Comparison of ENCODE assay signal across 20 cellular contexts in genomic region chr13:112063309-112063626, GRCh38. TPM values are rescaled to one million over a fixed set of nuclear protein-coding genes. Genes with fewer than 3 reads are reported as not detected.
DNase-seq lines count a peak whose midpoint lies in the region; ATAC-seq, FAIRE-seq and TF ChIP-seq lines count a peak whose summit lies in the region.
"Had no signal": no experiment of that assay in that cellular context is flagged by ENCODE, and none has a peak within 500 bp of the region (broad histone marks: within the 10 kb centered on the region; RNA-seq: fewer than 3 reads in every experiment).

No MANE protein-coding gene starts in this region.

- H3K27me3 ChIP-seq in astrocyte (ENCODE audit: insufficient read depth, low read length) (peaks cover 68% of the 10 kb centered on the region), SK-N-SH (ENCODE audit: insufficient read depth) (peaks cover 78% of the 10 kb centered on the region)
- H3K27me3 ChIP-seq: ascending aorta had no signal

- H3K4me3 ChIP-seq in astrocyte (ENCODE audit: insufficient read depth, low read depth, low read length) (no peak overlapping the region), SK-N-SH (ENCODE audit: low read depth in 2 of 2, low read length in 1 of 2) (no peak overlapping the region)
- H3K4me3 ChIP-seq: right lobe of liver, SK-N-MC had no signal

- H3K36me3 Mint-ChIP-seq in natural killer cell treated with Interleukin-12 subunit alpha and Interleukin-12 subunit beta and Interleukin-15 and Interleukin-18, amount 100 ng/mL, for 72 hours = peaks cover 11% of the 10 kb centered on the region
- H3K36me3 Mint-ChIP-seq in natural killer cell (peaks cover 21% of the 10 kb centered on the region), astrocyte (ENCODE audit: low read depth, unreplicated experiment) (no peaks in the 10 kb centered on the region), mesothelial cell of epicardium (peaks cover 2% of the 10 kb centered on the region)

- H3K79me2 ChIP-seq in astrocyte (ENCODE audit: insufficient read depth, low read length) (no peaks in the 10 kb centered on the region), SK-N-SH (ENCODE audit: insufficient read depth) (no peaks in the 10 kb centered on the region)

- CTCF ChIA-PET in SK-N-SH (lab: Yijun Ruan, JAX) = interaction anchor here (0.8 to 2.0 kb wide), 2 partner anchors 100 to 380 kb away, joined by 3 to 9 read pairs; no protein-coding TSS in a partner anchor

- 22% methylated on average over 17 of the region's 17 CpGs for WGBS in SK-N-SH (ENCODE audit: low lambda C conversion rate)

- no peak overlapping the region for H3K9ac ChIP-seq in astrocyte (ENCODE audit: low read length)
- H3K9ac ChIP-seq in SK-N-SH = no peak overlapping the region

- no peak for DNase-seq in natural killer cell treated with Interleukin-12 subunit alpha and Interleukin-12 subunit beta and Interleukin-15 and Interleukin-18, amount 100 ng/mL, for 72 hours (ENCODE audit: low spot score)
- DNase-seq in natural killer cell = no peak
- DNase-seq in astrocyte (ENCODE audit: low read depth) = no peak
- DNase-seq in mesothelial cell of epicardium (ENCODE audit: low spot score in 2 of 2, unreplicated experiment in 2 of 2) = no peak
- no peak for DNase-seq in SK-N-SH
- no peak for DNase-seq in islet precursor cell
- DNase-seq in globus pallidus (ENCODE audit: low spot score) = no peak
- DNase-seq: activated CD4-positive, alpha-beta T cell treated with anti-CD3 and anti-CD28 coated beads, Interleukin-2, amount 50 U/mL, for 48 hours; CD4-positive, alpha-beta memory T cell; NCI-H1105 treated with DMSO at 0.1 percent for 48 hours; NCI-H2029; NCI-H69; right lobe of liver; T-helper 9 cell; WERI-Rb-1 had no signal

- POLR2A ChIA-PET in SK-N-SH (lab: Yijun Ruan, JAX) = no interaction called here

- H3K4me1 ChIP-seq in astrocyte (ENCODE audit: insufficient read depth, low read length) (no peaks in the 10 kb centered on the region), SK-N-SH (ENCODE audit: control insufficient read depth in 1 of 2, insufficient read depth in 2 of 2, low read depth in 1 of 2, low read length in 1 of 2) (no peaks in the 10 kb centered on the region)
- H3K4me1 ChIP-seq: ascending aorta had no signal

- no peak for ATAC-seq in natural killer cell treated with Interleukin-12 subunit alpha and Interleukin-12 subunit beta and Interleukin-15 and Interleukin-18, amount 100 ng/mL, for 72 hours
- ATAC-seq in natural killer cell = no peak

- H3K4me1 Mint-ChIP-seq in natural killer cell treated with Interleukin-12 subunit alpha and Interleukin-12 subunit beta and Interleukin-15 and Interleukin-18, amount 100 ng/mL, for 72 hours (ENCODE audit: low read depth in 2 of 2) = peaks cover 3 to 5% of the 10 kb centered on the region in 2 donors
- peaks cover 9 to 10% of the 10 kb centered on the region in 2 donors for H3K4me1 Mint-ChIP-seq in natural killer cell
- no peaks in the 10 kb centered on the region for H3K4me1 Mint-ChIP-seq in astrocyte (ENCODE audit: low read depth, unreplicated experiment)
- H3K4me1 Mint-ChIP-seq in mesothelial cell of epicardium = peaks cover 6% of the 10 kb centered on the region

- H3K9me3 ChIP-seq in astrocyte (ENCODE audit: insufficient read depth, low read depth, low read length) (no peaks in the 10 kb centered on the region), SK-N-SH (no peaks in the 10 kb centered on the region)
- H3K9me3 ChIP-seq: ascending aorta, right lobe of liver, tibial nerve had no signal

- H3K36me3 ChIP-seq in astrocyte (ENCODE audit: insufficient read depth, low read length) = no peaks in the 10 kb centered on the region
- H3K36me3 ChIP-seq in SK-N-SH (replicated peaks in 1 of 2; ENCODE audit: control insufficient read depth in 1 of 2, insufficient read depth in 2 of 2, low read length in 1 of 2) = no peaks in the 10 kb centered on the region
- H3K36me3 ChIP-seq: ascending aorta, right lobe of liver, tibial nerve, WERI-Rb-1 had no signal

- H2AFZ ChIP-seq in astrocyte (ENCODE audit: low read depth, low read length) (no peak overlapping the region), SK-N-SH (ENCODE audit: low read depth) (no peak overlapping the region)

- no peak for FAIRE-seq in astrocyte (lab: Jason Lieb, UNC)

- H3K9me3 Mint-ChIP-seq in natural killer cell treated with Interleukin-12 subunit alpha and Interleukin-12 subunit beta and Interleukin-15 and Interleukin-18, amount 100 ng/mL, for 72 hours = no peaks in the 10 kb centered on the region
- H3K9me3 Mint-ChIP-seq in natural killer cell (peaks cover 3 to 4% of the 10 kb centered on the region in 2 donors), astrocyte (ENCODE audit: unreplicated experiment) (peaks cover 24% of the 10 kb centered on the region), mesothelial cell of epicardium (no peaks in the 10 kb centered on the region)
- H3K9me3 Mint-ChIP-seq: activated naive CD4-positive, alpha-beta T cell treated with anti-CD3 and anti-CD28 coated beads, Interleukin-2, amount 50 U/mL, for 24 hours; central memory CD8-positive, alpha-beta T cell had no signal

- peaks cover 44 to 71% of the 10 kb centered on the region in 2 donors for H3K27me3 Mint-ChIP-seq in natural killer cell treated with Interleukin-12 subunit alpha and Interleukin-12 subunit beta and Interleukin-15 and Interleukin-18, amount 100 ng/mL, for 72 hours
- H3K27me3 Mint-ChIP-seq in natural killer cell (ENCODE audit: low read depth in 2 of 2) = peaks cover 50 to 62% of the 10 kb centered on the region in 2 donors
- H3K27me3 Mint-ChIP-seq in astrocyte (ENCODE audit: low read depth, unreplicated experiment) = peaks cover 71% of the 10 kb centered on the region
- peaks cover 89% of the 10 kb centered on the region for H3K27me3 Mint-ChIP-seq in mesothelial cell of epicardium (ENCODE audit: low read depth)

- H4K20me1 ChIP-seq in astrocyte (ENCODE audit: insufficient read depth, low read length) (no peaks in the 10 kb centered on the region), SK-N-SH (ENCODE audit: insufficient read depth) (no peaks in the 10 kb centered on the region)

- H3K4me2 ChIP-seq in astrocyte (ENCODE audit: low read length) (no peak overlapping the region), SK-N-SH (no peak overlapping the region)

- no peak for TF ChIP-seq RAD21 in SK-N-SH (IDR thresholded peaks at IDR 0.05; ENCODE audit: low read length)

- H3K9me2 ChIP-seq in SK-N-SH = no peaks in the 10 kb centered on the region

- TF ChIP-seq EP300 in SK-N-SH (IDR thresholded peaks at IDR 0.05; ENCODE audit: borderline replicate concordance in 1 of 2, low read depth in 1 of 2, low read length in 1 of 2) = no peak

- H3F3A ChIP-seq in SK-N-SH (replicated peaks; ENCODE audit: insufficient read depth) = no peaks in the 10 kb centered on the region

- H3K27ac Mint-ChIP-seq in natural killer cell treated with Interleukin-12 subunit alpha and Interleukin-12 subunit beta and Interleukin-15 and Interleukin-18, amount 100 ng/mL, for 72 hours = no peak overlapping the region
- H3K27ac Mint-ChIP-seq in natural killer cell (no peak overlapping the region), astrocyte (ENCODE audit: unreplicated experiment) (peak overlapping the region; percentile 73), mesothelial cell of epicardium (no peak overlapping the region)
- H3K27ac Mint-ChIP-seq: activated naive CD4-positive, alpha-beta T cell treated with anti-CD3 and anti-CD28 coated beads, Interleukin-2, amount 50 U/mL, for 24 hours had no signal

- intact Hi-C loops in natural killer cell (cut with micrococcal nuclease) = no loop called here

- peak overlapping the region; percentile 26 for H3K4me3 Mint-ChIP-seq in natural killer cell treated with Interleukin-12 subunit alpha and Interleukin-12 subunit beta and Interleukin-15 and Interleukin-18, amount 100 ng/mL, for 72 hours
- H3K4me3 Mint-ChIP-seq in natural killer cell (no peak overlapping the region), astrocyte (ENCODE audit: unreplicated experiment) (no peak overlapping the region), mesothelial cell of epicardium (peak overlapping the region; percentile 38)
- H3K4me3 Mint-ChIP-seq: activated naive CD4-positive, alpha-beta T cell treated with anti-CD3 and anti-CD28 coated beads, Interleukin-2, amount 50 U/mL, for 24 hours; central memory CD8-positive, alpha-beta T cell had no signal

- no peak overlapping the region for H3K27ac ChIP-seq in astrocyte (ENCODE audit: low read depth, low read length)
- H3K27ac ChIP-seq in SK-N-SH (ENCODE audit: low read depth in 2 of 2, low read length in 1 of 2) = no peak overlapping the region
- H3K27ac ChIP-seq: ascending aorta, right lobe of liver, SK-N-MC, tibial nerve, WERI-Rb-1 had no signal

- TF ChIP-seq CTCF in natural killer cell (IDR thresholded peaks at IDR 0.05) (no peak), astrocyte (IDR thresholded peaks at IDR 0.05; ENCODE audit: insufficient read depth, low read depth, low read length) (no peak), mesothelial cell of epicardium (IDR thresholded peaks at IDR 0.05; ENCODE audit: unreplicated experiment) (no peak), SK-N-SH (IDR thresholded peaks at IDR 0.05) (no peak)

TF ChIP-seq in SK-N-SH, 30 proteins besides CTCF, POLR2A, EP300 and RAD21 (continues in another document):
- no peak for TF ChIP-seq TAF1 (IDR thresholded peaks at IDR 0.05; ENCODE audit: borderline replicate concordance, low read depth, low read length)
- TF ChIP-seq JUND (IDR thresholded peaks at IDR 0.05) = no peak
- TF ChIP-seq FOXM1 (IDR thresholded peaks at IDR 0.05; ENCODE audit: low read depth) = no peak
- no peak for TF ChIP-seq CHD2 (IDR thresholded peaks at IDR 0.05; ENCODE audit: low read length, partially characterized antibody)
- no peak for TF ChIP-seq NFIC (IDR thresholded peaks at IDR 0.05; ENCODE audit: borderline replicate concordance)
- no peak for TF ChIP-seq EZH2phosphoT487 (IDR thresholded peaks at IDR 0.05; ENCODE audit: borderline replicate concordance, low read depth)
- no peak for TF ChIP-seq RFX5 (IDR thresholded peaks at IDR 0.05; ENCODE audit: low read length)
- no peak for TF ChIP-seq SMC3 (IDR thresholded peaks at IDR 0.05; ENCODE audit: low read depth, low read length)
- no peak for TF ChIP-seq NRF1 (IDR thresholded peaks at IDR 0.05; ENCODE audit: low read depth, low read length)
- TF ChIP-seq FOXJ3 (CRISPR knock-in tag; IDR thresholded peaks at IDR 0.05) = no peak
- TF ChIP-seq SIN3A (IDR thresholded peaks at IDR 0.05; ENCODE audit: borderline replicate concordance, low read depth, low read length) = no peak
- TF ChIP-seq FOSL2 (IDR thresholded peaks at IDR 0.05; ENCODE audit: borderline replicate concordance, low read depth) = no peak

RNA-seq across cellular contexts. Expression of gene SOX1, which starts 3.7 kb away (rescaled TPM):
- not detected for total RNA-seq in natural killer cell treated with Interleukin-12 subunit alpha and Interleukin-12 subunit beta and Interleukin-15 and Interleukin-18, amount 100 ng/mL, for 72 hours
- total RNA-seq in natural killer cell (not detected), astrocyte (not detected in 2 replicates), mesothelial cell of epicardium (not detected in 3 replicates)
- polyA plus RNA-seq in SK-N-SH (2012; rRNA removed) = not detected in 2 replicates
- not detected in 2 replicates for polyA plus RNA-seq in SK-N-SH (2012; cell fraction: cytosol; rRNA removed)
- not detected in 2 replicates for polyA plus RNA-seq in SK-N-SH (2012; cell fraction: nucleus; rRNA removed)
- total RNA-seq: ascending aorta; CD4-positive, alpha-beta memory T cell; right lobe of liver; tibial nerve had no signal
- polyA plus RNA-seq: CD4-positive, alpha-beta memory T cell had no signal

Comparison
In these comparisons a context has a peak if more than half of its experiments do, and no peak if none do; other contexts are left out.
1. H3K4me3 Mint-ChIP-seq: peak in natural killer cell treated with Interleukin-12 subunit alpha and Interleukin-12 subunit beta and Interleukin-15 and Interleukin-18, amount 100 ng/mL, for 72 hours (single experiment) and mesothelial cell of epicardium (single experiment); none in natural killer cell (single experiment) and astrocyte (single experiment).